ENCODE assay signal across 1 cellular context in genomic region chr4:56389558-56389957, GRCh38.
TF ChIP-seq lines count a peak whose summit lies in the region.

No MANE protein-coding gene starts in this region.

TF ChIP-seq in K562, 482 proteins besides CTCF, POLR2A, EP300 and RAD21 (continues in another document):
- TF ChIP-seq ATF6 (CRISPR knock-in tag; IDR thresholded peaks at IDR 0.05) (no peak), NFIC (IDR thresholded peaks at IDR 0.05) (peak; percentile 65), ZEB2 (IDR thresholded peaks at IDR 0.05) (peak; percentile 96), TFAP4 (CRISPR knock-in tag; IDR thresholded peaks at IDR 0.05; ENCODE audit: borderline replicate concordance) (no peak), HDAC1 (IDR thresholded peaks at IDR 0.05) (peak in 1 of 2 experiments; percentile 78; a peak in 2 of 4 replicates), NELFE (IDR thresholded peaks at IDR 0.05; ENCODE audit: insufficient read depth, insufficient read length) (no peak), MTA1 (IDR thresholded peaks at IDR 0.05; ENCODE audit: borderline replicate concordance) (0 out of 2 replicates have a peak, but pooled peaks have one; percentile 35), ZNF740 (CRISPR knock-in tag; IDR thresholded peaks at IDR 0.05) (peak; percentile 52; the same call in 1 of the 2 replicates), ZNF740 (tag; IDR thresholded peaks at IDR 0.05) (peak in 1 of 2 experiments; percentile 40; a peak in 1 of 4 replicates), SIN3A (IDR thresholded peaks at IDR 0.05; ENCODE audit: borderline replicate concordance in 2 of 2, control insufficient read depth in 1 of 2, low read depth in 2 of 2, low read length in 2 of 2) (0 out of 4 replicates have a peak, but pooled peaks of 1 of the 2 experiments have one; percentile 28), KLF16 (IDR thresholded peaks at IDR 0.05) (peak; percentile 55; the same call in 1 of the 2 replicates), CAMTA2 (CRISPR knock-in tag; conservative IDR thresholded peaks at IDR 0.05) (no peak), EP400 (IDR thresholded peaks at IDR 0.05) (peak; percentile 23; the same call in 1 of the 2 replicates), SMAD4 (CRISPR knock-in tag; conservative IDR thresholded peaks at IDR 0.05) (peak; percentile 57; the same call in 1 of the 2 replicates), TCF3 (CRISPR knock-in tag; IDR thresholded peaks at IDR 0.05) (peak; percentile 91), CBFA2T2 (conservative IDR thresholded peaks at IDR 0.05) (peak; percentile 88), ZNF41 (CRISPR knock-in tag; conservative IDR thresholded peaks at IDR 0.05) (no peak), GTF2B (IDR thresholded peaks at IDR 0.05; ENCODE audit: extremely low read depth, insufficient read length) (no peak), TAF9B (IDR thresholded peaks at IDR 0.05; ENCODE audit: partially characterized antibody) (peak; percentile 16), NFE2 (IDR thresholded peaks at IDR 0.05; ENCODE audit: low read depth) (0 out of 2 replicates have a peak, but pooled peaks have one; percentile 26), MEIS2 (IDR thresholded peaks at IDR 0.05; ENCODE audit: partially characterized antibody) (no peak), CHD4 (IDR thresholded peaks at IDR 0.05; ENCODE audit: insufficient read depth, insufficient replicate concordance, low read depth, low read length, poor library complexity, severe bottlenecking) (no peak), EWSR1 (IDR thresholded peaks at IDR 0.05; ENCODE audit: borderline replicate concordance, low read depth, partially characterized antibody) (no peak), HDGF (IDR thresholded peaks at IDR 0.05) (no peak), MNT (conservative IDR thresholded peaks at IDR 0.05) (peak in 1 of 2 experiments; percentile 54; a peak in 1 of 4 replicates), CHAMP1 (IDR thresholded peaks at IDR 0.05) (peak; percentile 25; the same call in 1 of the 2 replicates), FOXJ3 (CRISPR knock-in tag; IDR thresholded peaks at IDR 0.05) (no peak), SMARCC2 (IDR thresholded peaks at IDR 0.05; ENCODE audit: low read depth) (peak; percentile 83), ZNF76 (CRISPR knock-in tag; IDR thresholded peaks at IDR 0.05; ENCODE audit: borderline replicate concordance) (no peak), TRIM24 (IDR thresholded peaks at IDR 0.05) (peak; percentile 49 to 54; a peak in 3 of 4 replicates), ARID1B (IDR thresholded peaks at IDR 0.05) (peak; percentile 98), HDAC3 (IDR thresholded peaks at IDR 0.05; ENCODE audit: borderline replicate concordance, partially characterized antibody) (peak; percentile 68), AFF4 (CRISPR knock-in tag; IDR thresholded peaks at IDR 0.05) (peak; percentile 28; the same call in 1 of the 2 replicates), FOXM1 (IDR thresholded peaks at IDR 0.05; ENCODE audit: low read depth) (peak; percentile 49; the same call in 1 of the 2 replicates), FOXM1 (CRISPR knock-in tag; IDR thresholded peaks at IDR 0.05; ENCODE audit: low read depth) (no peak), PHB2 (IDR thresholded peaks at IDR 0.05; ENCODE audit: low read depth) (peak; percentile 62; the same call in 1 of the 2 replicates), RBM15 (IDR thresholded peaks at IDR 0.05; ENCODE audit: insufficient read depth, low read length) (no peak), POLR2AphosphoS5 (IDR thresholded peaks at IDR 0.05; ENCODE audit: control insufficient read depth, insufficient read depth, low read depth, low read length) (peak; percentile 76), ZNF592 (IDR thresholded peaks at IDR 0.05) (0 out of 2 replicates have a peak, but pooled peaks have one; percentile 25), STAT5A (IDR thresholded peaks at IDR 0.05; ENCODE audit: borderline replicate concordance, low read length) (peak; percentile 91), ARID3A (IDR thresholded peaks at IDR 0.05; ENCODE audit: borderline replicate concordance, low read depth, low read length) (no peak), SUPT5H (IDR thresholded peaks at IDR 0.05) (0 out of 2 replicates have a peak, but pooled peaks have one; percentile 13), E2F3 (CRISPR knock-in tag; IDR thresholded peaks at IDR 0.05) (no peak), TBL1XR1 (IDR thresholded peaks at IDR 0.05; ENCODE audit: low read length in 2 of 2) (peak in 1 of 2 experiments; percentile 49; a peak in 2 of 4 replicates), LEF1 (IDR thresholded peaks at IDR 0.05) (peak; percentile 80), ATF7 (IDR thresholded peaks at IDR 0.05) (0 out of 2 replicates have a peak, but pooled peaks have one; percentile 37), SMARCE1 (IDR thresholded peaks at IDR 0.05) (peak; percentile 88)
